16 cellular contexts compared by ENCODE assay signal in genomic region chr2:195094330-195094729, GRCh38.
DNase-seq lines count a peak whose midpoint lies in the region; ATAC-seq and FAIRE-seq lines count a peak whose summit lies in the region.
"Had no signal": no experiment of that assay in that cellular context is flagged by ENCODE, and none has a peak within 500 bp of the region (broad histone marks: within the 10 kb centered on the region; RNA-seq: fewer than 3 reads in every experiment).

No MANE protein-coding gene starts in this region.

- H3K4me1 ChIP-seq in ACC112 (ENCODE audit: control insufficient read depth, insufficient read depth, low read length, unreplicated experiment), result peaks cover 3% of the 10 kb centered on the region
- H3K4me1 ChIP-seq in small intestine (ENCODE audit: control insufficient read depth in 2 of 2, insufficient read depth in 1 of 2, low read depth in 1 of 2, low read length in 1 of 2), result no peaks in the 10 kb centered on the region

- WGBS in small intestine, 3 donors, result 34 to 54% (median 52%) methylated on average over 2 of the region's 2 CpGs

- no peaks in the 10 kb centered on the region for H3K9me3 ChIP-seq in small intestine (ENCODE audit: control insufficient read depth, low read depth)

- H2AFZ ChIP-seq in ACC112 (ENCODE audit: low read length, unreplicated experiment), result no peak overlapping the region

- DNase-seq in astrocyte of the hippocampus (ENCODE audit: low read depth, low spot score) (peak; percentile 4), small intestine (no peak), SHP77 (lab: John Stamatoyannopoulos, UW) (no peak), DMS53 treated with DMSO at 0.1 percent for 48 hours (lab: John Stamatoyannopoulos, UW; ENCODE audit: unreplicated experiment) (no peak)
- DNase-seq: activated CD4-positive, alpha-beta memory T cell treated with anti-CD3 and anti-CD28 coated beads for 36 hours; activated T-cell treated with anti-CD3 and anti-CD28 coated beads, Interleukin-2, amount 50 U/mL, for 4 hours; H7; mesenchymal stem cell; NCI-H1694 had no signal

- H3K27ac ChIP-seq in ACC112 (ENCODE audit: low read depth, low read length) (peak overlapping the region; percentile 38), small intestine (ENCODE audit: low read depth in 1 of 2, low read length in 1 of 2) (no peak overlapping the region)
- H3K27ac ChIP-seq: HL-60 had no signal

- no peak for FAIRE-seq in small intestine (lab: Jason Lieb, UNC)
- FAIRE-seq: colon, islet of Langerhans had no signal

- H3K36me3 ChIP-seq in ACC112 (ENCODE audit: insufficient read depth, low read length) (no peaks in the 10 kb centered on the region), small intestine (ENCODE audit: control insufficient read depth in 2 of 2, insufficient read depth in 2 of 2, low read length in 2 of 2) (no peaks in the 10 kb centered on the region)

- H3K27me3 ChIP-seq in ACC112 (ENCODE audit: insufficient read depth, low read length) (no peaks in the 10 kb centered on the region), small intestine (ENCODE audit: control insufficient read depth in 2 of 2, insufficient read depth in 2 of 2, low read length in 2 of 2) (no peaks in the 10 kb centered on the region)

- 0 out of 2 replicates have a peak overlapping the region, but pooled peaks have one; percentile 4 for H3K4me3 ChIP-seq in ACC112 (ENCODE audit: low read depth, low read length)
- no peak overlapping the region for H3K4me3 ChIP-seq in small intestine (ENCODE audit: low read depth in 1 of 2, low read length in 2 of 2)

- ATAC-seq in GM21447 (IDR thresholded peaks at IDR 0.05; ENCODE audit: unreplicated experiment), result peak; percentile 57
- ATAC-seq in HG03565 (IDR thresholded peaks at IDR 0.05; ENCODE audit: unreplicated experiment), result peak; percentile 33
- no peak for ATAC-seq in GM21737 (IDR thresholded peaks at IDR 0.05; ENCODE audit: unreplicated experiment)
- ATAC-seq: activated T-cell treated with anti-CD3 and anti-CD28 coated beads, Interleukin-2, amount 50 U/mL, for 4 hours had no signal

- H3K79me2 ChIP-seq in ACC112 (ENCODE audit: control insufficient read depth, insufficient read depth, low read length, unreplicated experiment), result no peaks in the 10 kb centered on the region
